In the genomic region with DNA sequence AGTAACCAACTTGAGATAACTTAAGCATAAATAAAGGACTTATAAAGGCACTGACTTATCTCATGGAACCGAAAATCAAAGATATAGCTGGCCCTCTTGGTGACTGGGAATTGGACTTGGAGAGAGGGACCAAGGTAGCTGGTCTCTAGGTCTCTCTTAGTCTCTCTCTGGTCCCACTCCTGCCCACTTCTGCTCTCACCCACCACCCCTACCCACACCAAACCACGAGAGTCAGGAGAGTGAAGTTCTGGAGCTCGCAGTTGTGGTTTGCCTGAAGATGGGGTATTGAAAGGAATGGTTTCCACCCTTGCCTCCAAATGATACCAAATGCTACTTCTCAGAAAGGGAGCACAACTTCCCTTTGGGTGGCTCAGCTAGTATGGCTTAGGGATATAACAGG, we compare ENCODE assay signal across 24 cellular contexts.
"Had no signal": no experiment of that assay in that cellular context is flagged by ENCODE, and none has a peak within 500 bp of the region (broad histone marks: within the 10 kb centered on the region; RNA-seq: fewer than 3 reads in every experiment).

No MANE protein-coding gene starts in this region.

- H3K4me1 Mint-ChIP-seq: activated CD4-positive, alpha-beta memory T cell treated with anti-CD3 and anti-CD28 coated beads, Interleukin-2, amount 10 ng/mL, durations not matched to agents 7 days and 5 days; activated CD4-positive, alpha-beta T cell treated with anti-CD3 and anti-CD28 coated beads, Interleukin-2, amount 10 ng/mL, durations not matched to agents 7 days and 5 days had no signal

- H3K27ac ChIP-seq: brain microvascular endothelial cell, epithelial cell of prostate, VCaP had no signal

- H3K36me3 Mint-ChIP-seq: activated naive CD8-positive, alpha-beta T cell; WTC11 had no signal

- H3K4me3 Mint-ChIP-seq: activated CD4-positive, alpha-beta memory T cell treated with anti-CD3 and anti-CD28 coated beads, Interleukin-2, amount 10 ng/mL, durations not matched to agents 7 days and 5 days; activated CD4-positive, alpha-beta T cell treated with anti-CD3 and anti-CD28 coated beads, Interleukin-2, amount 10 ng/mL, durations not matched to agents 7 days and 5 days; activated naive CD8-positive, alpha-beta T cell; activated T-cell treated with anti-CD3 and anti-CD28 coated beads, Interleukin-2, amount 50 U/mL, for 24 hours; activated T-cell treated with anti-CD3 and anti-CD28 coated beads, Interleukin-2, amount 50 U/mL, for 72 hours; WTC11 had no signal

- H3K27me3 ChIP-seq: brain microvascular endothelial cell had no signal

- H3K9me3 Mint-ChIP-seq: activated CD4-positive, alpha-beta memory T cell treated with anti-CD3 and anti-CD28 coated beads, Interleukin-2, amount 10 ng/mL, durations not matched to agents 7 days and 5 days; activated CD4-positive, alpha-beta T cell treated with anti-CD3 and anti-CD28 coated beads, Interleukin-2, amount 10 ng/mL, durations not matched to agents 7 days and 5 days; activated T-cell treated with anti-CD3 and anti-CD28 coated beads, Interleukin-2, amount 50 U/mL, for 24 hours; WTC11 had no signal

- DNase-seq: activated CD4-positive, alpha-beta memory T cell treated with anti-CD3 and anti-CD28 coated beads, Interleukin-2, amount 10 ng/mL, durations not matched to agents 7 days and 5 days; activated CD4-positive, alpha-beta T cell treated with anti-CD3 and anti-CD28 coated beads for 1 hour; activated CD4-positive, alpha-beta T cell treated with anti-CD3 and anti-CD28 coated beads for 4 hours; activated CD4-positive, alpha-beta T cell treated with anti-CD3 and anti-CD28 coated beads, Interleukin-2, amount 10 ng/mL, durations not matched to agents 7 days and 5 days; activated CD4-positive, alpha-beta T cell treated with anti-CD3 and anti-CD28 coated beads, Interleukin-2, amount 50 U/mL, for 4 hours; activated CD8-positive, alpha-beta memory T cell treated with anti-CD3 and anti-CD28 coated beads, Interleukin-2, amount 50 U/mL, for 48 hours; activated effector memory CD4-positive, alpha-beta T cell treated with Interleukin-2 at 50 U/mL for 16 hours; activated gamma-delta T cell treated with Interleukin-2 at 50 U/mL for 16 hours; activated naive CD4-positive, alpha-beta T cell treated with anti-CD3 and anti-CD28 coated beads, Interleukin-2, amount 50 U/mL, for 16 hours; activated naive CD4-positive, alpha-beta T cell treated with Interleukin-2 at 50 U/mL for 16 hours; activated T-cell treated with anti-CD3 and anti-CD28 coated beads for 4 hours; activated T-cell treated with anti-CD3 and anti-CD28 coated beads, Interleukin-2, amount 50 U/mL, for 24 hours; activated T-cell treated with anti-CD3 and anti-CD28 coated beads, Interleukin-2, amount 50 U/mL, for 72 hours; amniotic stem cell; brain microvascular endothelial cell; cortex of kidney; effector CD8-positive, alpha-beta T cell; foreskin fibroblast; head of caudate nucleus; T-helper 2 cell had no signal

- H3K27me3 Mint-ChIP-seq: activated CD4-positive, alpha-beta T cell treated with anti-CD3 and anti-CD28 coated beads, Interleukin-2, amount 10 ng/mL, durations not matched to agents 7 days and 5 days had no signal

- H3K36me3 ChIP-seq: brain microvascular endothelial cell had no signal

- H3K27ac Mint-ChIP-seq: activated CD4-positive, alpha-beta memory T cell treated with anti-CD3 and anti-CD28 coated beads, Interleukin-2, amount 10 ng/mL, durations not matched to agents 7 days and 5 days; activated CD4-positive, alpha-beta T cell treated with anti-CD3 and anti-CD28 coated beads, Interleukin-2, amount 10 ng/mL, durations not matched to agents 7 days and 5 days; activated naive CD8-positive, alpha-beta T cell; activated T-cell treated with anti-CD3 and anti-CD28 coated beads, Interleukin-2, amount 50 U/mL, for 24 hours; activated T-cell treated with anti-CD3 and anti-CD28 coated beads, Interleukin-2, amount 50 U/mL, for 72 hours; WTC11 had no signal
